In the genomic region with DNA sequence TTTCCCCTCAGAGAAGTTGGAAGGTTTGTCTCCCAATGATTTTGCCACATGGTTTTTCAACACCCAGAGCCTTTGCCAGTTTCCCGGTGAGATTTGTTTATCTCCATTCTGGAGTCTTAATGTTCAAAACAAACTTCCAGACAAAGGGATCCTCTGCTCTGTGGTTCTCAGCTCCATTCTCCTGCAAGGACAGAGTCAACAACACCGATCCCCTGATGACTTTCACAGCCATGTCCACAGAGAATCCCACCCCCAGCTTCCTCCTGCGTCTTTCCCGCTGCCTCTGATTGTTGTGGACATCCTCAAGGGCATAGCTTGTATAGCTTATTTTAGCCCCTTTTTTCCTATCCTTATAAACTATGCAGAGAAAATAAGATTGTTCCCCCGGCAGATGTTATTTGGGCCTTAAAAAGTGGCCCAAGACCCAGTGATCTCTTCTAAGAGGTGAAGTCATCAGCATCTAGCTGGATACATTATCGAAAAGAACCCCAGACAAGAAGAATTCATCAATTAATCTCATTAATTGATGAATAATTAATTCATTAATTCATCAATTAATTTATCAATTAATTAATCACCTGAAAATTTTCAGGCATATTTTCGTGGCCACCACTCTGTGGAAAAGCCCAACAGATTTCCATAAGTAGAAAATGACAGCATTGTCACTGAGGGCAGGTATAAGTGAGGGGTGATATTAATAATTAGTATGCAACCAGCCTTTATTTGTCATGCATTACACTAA, we compare ENCODE assay signal across 17 cellular contexts. TPM values are rescaled to one million over a fixed set of nuclear protein-coding genes. Genes with fewer than 3 reads are reported as not detected.
DNase-seq lines count a peak whose midpoint lies in the region; FAIRE-seq and TF ChIP-seq lines count a peak whose summit lies in the region.
"Had no signal": no experiment of that assay in that cellular context is flagged by ENCODE, and none has a peak within 500 bp of the region (broad histone marks: within the 10 kb centered on the region; RNA-seq: fewer than 3 reads in every experiment).

No MANE protein-coding gene starts in this region.

- dilution Hi-C loops in mammary epithelial cell (cut with HindIII; ENCODE audit: low sequenced_read_pairs), result no loop called here

- BruUV-seq in MCF 10A (replicated peaks; lab: Mats Ljungman, UMichigan), result no TSS peak
- BruUV-seq in mammary epithelial cell (replicated peaks; lab: Mats Ljungman, UMichigan), result no TSS peak

- H3K4me2 ChIP-seq in mammary epithelial cell (ENCODE audit: insufficient read depth, low read depth, low read length) (no peak overlapping the region), BLaER1 (peak overlapping the region; percentile 54), Karpas-422 (ENCODE audit: low read depth, low read length, poor library complexity, severe bottlenecking) (no peak overlapping the region)
- H3K4me2 ChIP-seq: GM23338 had no signal

- H3K79me2 ChIP-seq in mammary epithelial cell (ENCODE audit: insufficient read depth, low read length) (peaks cover 14% of the 10 kb centered on the region), Karpas-422 (ENCODE audit: low read length) (no peaks in the 10 kb centered on the region)

- H3K9me3 ChIP-seq in mammary epithelial cell (replicated peaks; ENCODE audit: insufficient read depth, low read length) (no peaks in the 10 kb centered on the region), BLaER1 (no peaks in the 10 kb centered on the region), skeletal muscle tissue (ENCODE audit: control insufficient read depth in 3 of 3, low read length in 3 of 3) (no peaks in the 10 kb centered on the region), Karpas-422 (ENCODE audit: low read length) (no peaks in the 10 kb centered on the region), sigmoid colon (no peaks in the 10 kb centered on the region)

- H3K27ac ChIP-seq in mammary epithelial cell (ENCODE audit: insufficient read depth, low read depth, low read length) (no peak overlapping the region), BLaER1 (no peak overlapping the region), skeletal muscle tissue (ENCODE audit: low read depth, low read length) (peak overlapping the region; percentile 23), Karpas-422 (ENCODE audit: low read length) (no peak overlapping the region), sigmoid colon (no peak overlapping the region)
- H3K27ac ChIP-seq: 22Rv1, HL-60 had no signal

- peak overlapping the region; percentile 88 for H3K27ac Mint-ChIP-seq in MCF 10A (ENCODE audit: low read depth, unreplicated experiment)
- H3K27ac Mint-ChIP-seq: CD4-positive, CD25-positive, alpha-beta regulatory T cell; GM23338 had no signal

- H2AFZ ChIP-seq in mammary epithelial cell (ENCODE audit: low read depth, low read length) (no peak overlapping the region), Karpas-422 (ENCODE audit: low read length) (no peak overlapping the region)
- H2AFZ ChIP-seq: GM23338 had no signal

- H3K4me3 ChIP-seq in mammary epithelial cell (replicated peaks in 1 of 3; ENCODE audit: insufficient read depth in 1 of 3, low read depth in 2 of 3, low read length in 3 of 3) (no peak overlapping the region), BLaER1 (no peak overlapping the region), bronchial epithelial cell (ENCODE audit: low read depth, low read length) (no peak overlapping the region), skeletal muscle tissue (ENCODE audit: low read length in 3 of 3) (no peak overlapping the region), Karpas-422 (ENCODE audit: low read length) (no peak overlapping the region), sigmoid colon (no peak overlapping the region)
- H3K4me3 ChIP-seq: GM23338 had no signal

- 96% methylated on average over 7 of the region's 7 CpGs for WGBS in mammary epithelial cell (ENCODE audit: low coverage, missing lambda C conversion rate)
- 57 to 74% methylated on average over 7 of the region's 7 CpGs for WGBS in sigmoid colon, 2 donors

- H3K4me1 ChIP-seq in mammary epithelial cell (ENCODE audit: insufficient read depth, low read length) (peaks cover 42% of the 10 kb centered on the region), BLaER1 (peaks cover 26% of the 10 kb centered on the region), skeletal muscle tissue (ENCODE audit: control insufficient read depth in 3 of 3, insufficient read depth in 3 of 3, low read length in 3 of 3) (peaks cover 24 to 29% (median 29%) of the 10 kb centered on the region in 3 donors), Karpas-422 (ENCODE audit: low read length) (peaks cover 6% of the 10 kb centered on the region), sigmoid colon (peaks cover 0 to 25% (median 19%) of the 10 kb centered on the region in 4 donors)

- no peaks in the 10 kb centered on the region for H3K9me2 ChIP-seq in Karpas-422 (replicated peaks; ENCODE audit: insufficient read depth, low read length)

- in situ Hi-C loops in mammary epithelial cell (cut with MboI; ENCODE audit: low sequenced_read_pairs in 2 of 2), result loop anchor here in 1 of 2 donors (25.0 kb wide), 1 partner anchor 99 kb away; no protein-coding TSS in a partner anchor

- H3K36me3 ChIP-seq in mammary epithelial cell (ENCODE audit: insufficient read depth, low read length), result no peaks in the 10 kb centered on the region
- H3K36me3 ChIP-seq in BLaER1, result no peaks in the 10 kb centered on the region
- H3K36me3 ChIP-seq in bronchial epithelial cell (ENCODE audit: control insufficient read depth, insufficient read depth, low read length), result no peaks in the 10 kb centered on the region
- no peaks in the 10 kb centered on the region for H3K36me3 ChIP-seq in skeletal muscle tissue (ENCODE audit: control insufficient read depth in 3 of 3, insufficient read depth in 3 of 3, low read length in 3 of 3)
- no peaks in the 10 kb centered on the region for H3K36me3 ChIP-seq in Karpas-422 (ENCODE audit: insufficient read depth, low read length)
- H3K36me3 ChIP-seq in sigmoid colon, result no peaks in the 10 kb centered on the region

- POLR2A ChIA-PET in MCF 10A (lab: Yijun Ruan, JAX), result interaction anchor here (0.5 to 7.4 kb wide), 3 partner anchors 6 to 413 kb away, joined by 3 to 114 read pairs (median 4); no protein-coding TSS in a partner anchor

- DNase-seq in MCF 10A (ENCODE audit: unreplicated experiment) (no peak), mammary epithelial cell (no peak), bronchial epithelial cell (ENCODE audit: low read depth) (no peak), Karpas-422 (no peak), sigmoid colon (no peak)
- DNase-seq: CD4-positive, CD25-positive, alpha-beta regulatory T cell; DMS79; EL; H7 had no signal

- no peak for TF ChIP-seq EP300 in sigmoid colon (IDR thresholded peaks at IDR 0.05)

- TF ChIP-seq CTCF in MCF 10A (IDR thresholded peaks at IDR 0.05; ENCODE audit: unreplicated experiment) (no peak), mammary epithelial cell (conservative IDR thresholded peaks at IDR 0.05 in 1 of 2, IDR thresholded peaks at IDR 0.05 in 1 of 2; ENCODE audit: extremely low read depth in 1 of 2, insufficient read depth in 1 of 2, low read depth in 1 of 2, low read length in 2 of 2) (no peak), bronchial epithelial cell (IDR thresholded peaks at IDR 0.05; ENCODE audit: insufficient read depth, low read length, severe bottlenecking) (no peak), sigmoid colon (IDR thresholded peaks at IDR 0.05) (no peak)

- H3K27me3 ChIP-seq in mammary epithelial cell (ENCODE audit: insufficient read depth, low read length) (no peaks in the 10 kb centered on the region), BLaER1 (peaks cover 20% of the 10 kb centered on the region), bronchial epithelial cell (ENCODE audit: control insufficient read depth, insufficient read depth, low read length) (no peaks in the 10 kb centered on the region), skeletal muscle tissue (ENCODE audit: control insufficient read depth in 3 of 3, insufficient read depth in 3 of 3, low read length in 3 of 3) (no peaks in the 10 kb centered on the region), Karpas-422 (ENCODE audit: low read length) (no peaks in the 10 kb centered on the region; the same call in 1 of the 2 replicates), sigmoid colon (no peaks in the 10 kb centered on the region)

- no peaks in the 10 kb centered on the region for H4K20me1 ChIP-seq in mammary epithelial cell (ENCODE audit: insufficient read depth, low read length)
- H4K20me1 ChIP-seq in BLaER1, result no peaks in the 10 kb centered on the region
- H4K20me1 ChIP-seq in Karpas-422 (ENCODE audit: insufficient read depth, low read depth, low read length), result no peaks in the 10 kb centered on the region

- CTCF ChIA-PET in MCF 10A (lab: Yijun Ruan, JAX) (interaction anchor here (0.5 to 18.5 kb wide), 14 partner anchors 7 to 690 kb away, joined by 3 to 426 read pairs (median 3); partner anchors contain the start of gene ARHGEF37), mammary epithelial cell (lab: Charles Lee; ENCODE audit: low non-redundant PET) (interaction anchor here (0.6 kb wide), 1 partner anchor 14 kb away, joined by 6 read pairs; no protein-coding TSS in a partner anchor)

- TF ChIP-seq POLR2A in sigmoid colon (IDR thresholded peaks at IDR 0.05), result no peak

- no peaks in the 10 kb centered on the region for H3K36me3 Mint-ChIP-seq in MCF 10A (ENCODE audit: insufficient read depth, unreplicated experiment)
- H3K36me3 Mint-ChIP-seq: CD4-positive, CD25-positive, alpha-beta regulatory T cell had no signal

- H3K9me3 Mint-ChIP-seq in MCF 10A (ENCODE audit: unreplicated experiment), result no peaks in the 10 kb centered on the region
- H3K9me3 Mint-ChIP-seq: CD4-positive, CD25-positive, alpha-beta regulatory T cell; GM23338 had no signal

- no peak overlapping the region for H3K9ac ChIP-seq in mammary epithelial cell (ENCODE audit: insufficient read depth, low read length)
- H3K9ac ChIP-seq in BLaER1, result no peak overlapping the region
- H3K9ac ChIP-seq in skeletal muscle tissue (ENCODE audit: low read depth in 1 of 3, low read length in 3 of 3), result no peak overlapping the region
- no peak overlapping the region for H3K9ac ChIP-seq in Karpas-422 (ENCODE audit: low read length)

- intact Hi-C loops in MCF 10A (cut with micrococcal nuclease) (no loop called here), mammary epithelial cell (cut with micrococcal nuclease) (no loop called here), sigmoid colon (cut with DNase I) (no loop called here)

- peak; percentile 50 for FAIRE-seq in bronchial epithelial cell (lab: Jason Lieb, UNC)
- FAIRE-seq: G401.6, GM12892 had no signal

- H3K4me1 Mint-ChIP-seq in MCF 10A (ENCODE audit: insufficient read depth, unreplicated experiment), result peaks cover 57% of the 10 kb centered on the region

- H3K27me3 Mint-ChIP-seq in MCF 10A (ENCODE audit: insufficient read depth, unreplicated experiment), result no peaks in the 10 kb centered on the region

- no peak overlapping the region for H3K4me3 Mint-ChIP-seq in MCF 10A (ENCODE audit: unreplicated experiment)
- H3K4me3 Mint-ChIP-seq: CD4-positive, CD25-positive, alpha-beta regulatory T cell; GM23338 had no signal

RNA-seq across cellular contexts. Expression of gene ABLIM3, which starts 2.9 kb away (rescaled TPM):
- total RNA-seq in MCF 10A (2022) (168 and 206 TPM in 2 replicates), mammary epithelial cell (10 to 100 TPM; 17.3 to 38.6 TPM), bronchial epithelial cell (3.7 and 7.2 TPM in 2 replicates), skeletal muscle tissue (15.1 TPM), sigmoid colon (10 to 100 TPM in 3 of 4 donors, 1 to 10 TPM in 1; 6.8 to 19.9 (median 13.8) TPM)
- polyA plus RNA-seq in mammary epithelial cell (21.6 TPM), sigmoid colon (10 to 100 TPM in 1 of 3 donors, 1 to 10 TPM in 2; 5.8 to 11.4 (median 6.5) TPM)
- 34.9 TPM for polyA minus RNA-seq in mammary epithelial cell
- total RNA-seq in Karpas-422 (2014; rRNA removed; shearing (Covaris generic); ENCODE audit: low replicate concordance), result not detected in 2 replicates
- total RNA-seq: A673 had no signal
